Comparison of ENCODE assay signal across 28 cellular contexts in genomic region chr7:66301249-66301648, GRCh38.
"Had no signal": no experiment of that assay in that cellular context is flagged by ENCODE, and none has a peak within 500 bp of the region (broad histone marks: within the 10 kb centered on the region; RNA-seq: fewer than 3 reads in every experiment).

No MANE protein-coding gene starts in this region.

- H3K4me3 ChIP-seq: esophagus squamous epithelium, gastrocnemius medialis, left ventricle myocardium inferior, right atrium auricular region, testis, uterus had no signal

- H3K9ac ChIP-seq: parathyroid adenoma had no signal

- H3K27ac Mint-ChIP-seq: activated CD4-positive, alpha-beta memory T cell treated with anti-CD3 and anti-CD28 coated beads, Interleukin-2, amount 10 ng/mL, durations not matched to agents 7 days and 5 days; activated CD4-positive, alpha-beta T cell treated with anti-CD3 and anti-CD28 coated beads, Interleukin-2, amount 10 ng/mL, durations not matched to agents 7 days and 5 days; activated naive CD4-positive, alpha-beta T cell treated with anti-CD3 and anti-CD28 coated beads, Interleukin-2, amount 50 U/mL, for 24 hours; activated naive CD8-positive, alpha-beta T cell treated with anti-CD3 and anti-CD28 coated beads, Interleukin-2, amount 50 U/mL, for 24 hours; activated T-helper 2 cell treated with anti-CD3 and anti-CD28 coated beads, Interferon-gamma antibody, Interleukin-2, Interleukin-4, amounts not matched to agents 10 μg/mL and 5 μg/mL and 100 μg/mL, durations not matched to agents 14 hours and 24 hours and 36 hours; mesothelial cell of epicardium; naive thymus-derived CD4-positive, alpha-beta T cell had no signal

- H3K36me3 ChIP-seq: esophagus squamous epithelium, gastrocnemius medialis, right atrium auricular region, uterus had no signal

- H2AFZ ChIP-seq: parathyroid adenoma had no signal

- H3K4me3 Mint-ChIP-seq: activated CD4-positive, alpha-beta memory T cell treated with anti-CD3 and anti-CD28 coated beads, Interleukin-2, amount 10 ng/mL, durations not matched to agents 7 days and 5 days; activated CD4-positive, alpha-beta T cell treated with anti-CD3 and anti-CD28 coated beads, Interleukin-2, amount 10 ng/mL, durations not matched to agents 7 days and 5 days; activated naive CD4-positive, alpha-beta T cell treated with anti-CD3 and anti-CD28 coated beads, Interleukin-2, amount 50 U/mL, for 24 hours; activated naive CD8-positive, alpha-beta T cell treated with anti-CD3 and anti-CD28 coated beads, Interleukin-2, amount 50 U/mL, for 24 hours; activated T-cell treated with anti-CD3 and anti-CD28 coated beads, Interleukin-2, amount 50 U/mL, for 4 hours; mesothelial cell of epicardium; naive thymus-derived CD4-positive, alpha-beta T cell; neural crest cell had no signal

- H3K27me3 Mint-ChIP-seq: activated CD4-positive, alpha-beta T cell treated with anti-CD3 and anti-CD28 coated beads, Interleukin-2, amount 10 ng/mL, durations not matched to agents 7 days and 5 days; activated naive CD4-positive, alpha-beta T cell treated with anti-CD3 and anti-CD28 coated beads, Interleukin-2, amount 50 U/mL, for 24 hours; activated naive CD8-positive, alpha-beta T cell treated with anti-CD3 and anti-CD28 coated beads, Interleukin-2, amount 50 U/mL, for 24 hours had no signal

- ATAC-seq: activated naive CD8-positive, alpha-beta T cell treated with anti-CD3 and anti-CD28 coated beads, Interleukin-2, amount 50 U/mL, for 24 hours; activated T-cell treated with anti-CD3 and anti-CD28 coated beads, Interleukin-2, amount 50 U/mL, for 4 hours; gastrocnemius medialis; naive thymus-derived CD4-positive, alpha-beta T cell; stimulated activated naive CD8-positive, alpha-beta T cell treated with anti-CD3 and anti-CD28 coated beads, Interleukin-15, Interleukin-2, amounts not matched to agents 100 U/mL and 50 U/mL, for 24 hours had no signal

- H3K27ac ChIP-seq: epithelial cell of prostate, gastrocnemius medialis, left ventricle myocardium inferior, parathyroid adenoma, right atrium auricular region, testis, uterus had no signal

- H3K9me3 ChIP-seq: testis, uterus had no signal

- H3K27me3 ChIP-seq: esophagus squamous epithelium, gastrocnemius medialis, right atrium auricular region, testis, uterus had no signal

- H3K4me1 Mint-ChIP-seq: activated CD4-positive, alpha-beta memory T cell treated with anti-CD3 and anti-CD28 coated beads, Interleukin-2, amount 10 ng/mL, durations not matched to agents 7 days and 5 days; activated CD4-positive, alpha-beta T cell treated with anti-CD3 and anti-CD28 coated beads, Interleukin-2, amount 10 ng/mL, durations not matched to agents 7 days and 5 days; mesothelial cell of epicardium had no signal

- H3K4me1 ChIP-seq: gastrocnemius medialis, left ventricle myocardium inferior, right atrium auricular region, testis, uterus had no signal

- DNase-seq: activated CD4-positive, alpha-beta memory T cell treated with anti-CD3 and anti-CD28 coated beads, Interleukin-2, amount 10 ng/mL, durations not matched to agents 7 days and 5 days; activated CD4-positive, alpha-beta T cell treated with anti-CD3 and anti-CD28 coated beads for 1 hour; activated CD4-positive, alpha-beta T cell treated with anti-CD3 and anti-CD28 coated beads, Interleukin-2, amount 10 ng/mL, durations not matched to agents 7 days and 5 days; activated CD8-positive, alpha-beta memory T cell treated with anti-CD3 and anti-CD28 coated beads, Interleukin-2, amount 50 U/mL, for 48 hours; activated naive CD8-positive, alpha-beta T cell treated with anti-CD3 and anti-CD28 coated beads, Interleukin-2, amount 50 U/mL, for 24 hours; activated T-cell treated with anti-CD3 and anti-CD28 coated beads, Interleukin-2, amount 50 U/mL, for 4 hours; dermis blood vessel endothelial cell; effector CD4-positive, alpha-beta T cell; esophagus squamous epithelium; gastrocnemius medialis; glutamatergic neuron; left ventricle myocardium inferior; mammary epithelial cell; naive thymus-derived CD4-positive, alpha-beta T cell; occipital lobe; stimulated activated CD4-positive, alpha-beta T cell treated with anti-CD3 and anti-CD28 coated beads, Interleukin-2, amount 100 ng/mL, for 48 hours; stimulated activated naive CD8-positive, alpha-beta T cell treated with anti-CD3 and anti-CD28 coated beads, Interleukin-15, Interleukin-2, amounts not matched to agents 100 U/mL and 50 U/mL, for 24 hours; T-helper 2 cell; testis; trophoblast cell; uterus had no signal
